13 cellular contexts compared by ENCODE assay signal in genomic region chr21:44618909-44619308, GRCh38. TPM values are rescaled to one million over a fixed set of nuclear protein-coding genes. Genes with fewer than 3 reads are reported as not detected.
DNase-seq lines count a peak whose midpoint lies in the region; TF ChIP-seq lines count a peak whose summit lies in the region.
"Had no signal": no experiment of that assay in that cellular context is flagged by ENCODE, and none has a peak within 500 bp of the region (broad histone marks: within the 10 kb centered on the region; RNA-seq: fewer than 3 reads in every experiment).

No MANE protein-coding gene starts in this region.

- DNase-seq in CD8-positive, alpha-beta memory T cell: peak; percentile 20 to 81 (median 70)
- peak; percentile 51 for DNase-seq in activated CD4-positive, alpha-beta T cell treated with anti-CD3 and anti-CD28 coated beads, Interleukin-2, amount 50 U/mL, for 1 hour
- DNase-seq in activated naive CD8-positive, alpha-beta T cell treated with anti-CD3 and anti-CD28 coated beads, Interleukin-2, amount 50 U/mL, for 16 hours (ENCODE audit: low read depth, low spot score): peak; percentile 21
- peak; percentile 62 for DNase-seq in stimulated activated CD4-positive, alpha-beta T cell treated with anti-CD3 and anti-CD28 coated beads, Interleukin-1b, Interleukin-23, amount 100 ng/mL, for 48 hours
- no peak for DNase-seq in endodermal cell
- no peak for DNase-seq in GM10266 (ENCODE audit: extremely low spot score)
- no peak for DNase-seq in NCI-H1436 (lab: John Stamatoyannopoulos, UW)
- DNase-seq in COLO668 (lab: John Stamatoyannopoulos, UW; ENCODE audit: unreplicated experiment): no peak
- DNase-seq: C1 segment of cervical spinal cord, NCI-H69 had no signal

- H3K4me1 ChIP-seq in CD8-positive, alpha-beta memory T cell (ENCODE audit: insufficient read depth, low read length): peaks cover 47% of the 10 kb centered on the region
- no peaks in the 10 kb centered on the region for H3K4me1 ChIP-seq in endodermal cell (ENCODE audit: control insufficient read depth, insufficient read depth, low read length)
- H3K4me1 ChIP-seq: HAP-1 had no signal

- CTCF ChIA-PET in CD8-positive, alpha-beta memory T cell (lab: Charles Lee): interaction anchor here (0.7 to 3.1 kb wide), 10 partner anchors 11 to 175 kb away, joined by 3 to 14 read pairs (median 4); partner anchors contain the start of genes KRTAP10-10, KRTAP10-5 and KRTAP12-3

- TF ChIP-seq CTCF in endodermal cell (conservative IDR thresholded peaks at IDR 0.05) (no peak), GM10266 (IDR thresholded peaks at IDR 0.05; ENCODE audit: control insufficient read depth, insufficient read depth, low read depth, missing control alignments) (no peak)

- peak overlapping the region; percentile 70 to 95 (median 91) for H3K27ac Mint-ChIP-seq in CD8-positive, alpha-beta memory T cell
- H3K27ac Mint-ChIP-seq in endodermal cell: no peak overlapping the region

- peaks cover 29 to 41% (median 37%) of the 10 kb centered on the region in 5 donors for H3K9me3 Mint-ChIP-seq in CD8-positive, alpha-beta memory T cell
- peaks cover 46% of the 10 kb centered on the region for H3K9me3 Mint-ChIP-seq in endodermal cell

- peaks cover 13 to 40% (median 21%) of the 10 kb centered on the region in 3 donors for H3K36me3 Mint-ChIP-seq in CD8-positive, alpha-beta memory T cell
- H3K36me3 Mint-ChIP-seq in endodermal cell (ENCODE audit: low read depth): no peaks in the 10 kb centered on the region

- POLR2A ChIA-PET in CD8-positive, alpha-beta memory T cell (lab: Charles Lee): interaction anchor here (1.2 to 1.9 kb wide), 2 partner anchors 35 to 39 kb away, joined by 4 to 23 read pairs; partner anchors contain the start of gene KRTAP12-3

- no peaks in the 10 kb centered on the region for H3K27me3 ChIP-seq in CD8-positive, alpha-beta memory T cell (ENCODE audit: insufficient read depth, low read length, poor library complexity, severe bottlenecking)
- no peaks in the 10 kb centered on the region for H3K27me3 ChIP-seq in endodermal cell (ENCODE audit: control insufficient read depth, insufficient read depth, low read length, poor library complexity, severe bottlenecking)

- no peaks in the 10 kb centered on the region for H3K36me3 ChIP-seq in CD8-positive, alpha-beta memory T cell (ENCODE audit: insufficient read depth, low read length)
- no peaks in the 10 kb centered on the region for H3K36me3 ChIP-seq in endodermal cell (ENCODE audit: control insufficient read depth, insufficient read depth, low read length)
- H3K36me3 ChIP-seq: HAP-1 had no signal

- H3K27me3 Mint-ChIP-seq in CD8-positive, alpha-beta memory T cell: peaks cover 0 to 2% of the 10 kb centered on the region in 2 donors
- peaks cover 2% of the 10 kb centered on the region for H3K27me3 Mint-ChIP-seq in endodermal cell (ENCODE audit: insufficient read depth)

- peaks cover 45 to 64% (median 54%) of the 10 kb centered on the region in 3 donors for H3K4me1 Mint-ChIP-seq in CD8-positive, alpha-beta memory T cell
- peaks cover 4% of the 10 kb centered on the region for H3K4me1 Mint-ChIP-seq in endodermal cell

- H3K9ac ChIP-seq in endodermal cell (ENCODE audit: extremely low read depth, low read length, poor library complexity, severe bottlenecking): no peak overlapping the region

- peak overlapping the region; percentile 57 for H3K27ac ChIP-seq in CD8-positive, alpha-beta memory T cell (ENCODE audit: low read depth, low read length)
- no peak overlapping the region for H3K27ac ChIP-seq in endodermal cell (ENCODE audit: low read depth, low read length)

- peaks cover 7% of the 10 kb centered on the region for H3K9me3 ChIP-seq in CD8-positive, alpha-beta memory T cell (ENCODE audit: low read length)
- peaks cover 44% of the 10 kb centered on the region for H3K9me3 ChIP-seq in endodermal cell (ENCODE audit: control insufficient read depth, low read length)
- H3K9me3 ChIP-seq: HAP-1 had no signal

- H3K4me3 Mint-ChIP-seq in CD8-positive, alpha-beta memory T cell: peak overlapping the region; percentile 16 to 86 (median 73)
- H3K4me3 Mint-ChIP-seq in endodermal cell: no peak overlapping the region

- H3K4me3 ChIP-seq in CD8-positive, alpha-beta memory T cell (ENCODE audit: low read length): peak overlapping the region; percentile 5
- H3K4me3 ChIP-seq in endodermal cell (ENCODE audit: low read length): no peak overlapping the region
- H3K4me3 ChIP-seq: HAP-1, skin epidermis had no signal

- WGBS in endodermal cell (ENCODE audit: insufficient coverage in 1 of 2, insufficient read length in 1 of 2), 2 experiments: 95 to 97% methylated on average over 3 of the region's 3 CpGs

RNA-seq across cellular contexts. Expression of gene KRTAP10-8, which starts 7.0 kb away (rescaled TPM):
- total RNA-seq in CD8-positive, alpha-beta memory T cell: not detected
- not detected for polyA plus RNA-seq in CD8-positive, alpha-beta memory T cell
- total RNA-seq in endodermal cell: not detected
- polyA plus RNA-seq in endodermal cell (2013, experiment 1 of 2): not detected
- not detected for polyA plus RNA-seq in endodermal cell (2013, experiment 2 of 2)
- polyA plus RNA-seq: esophagus had no signal

RNA-seq across cellular contexts. Expression of gene KRTAP10-9, which starts 8.0 kb away (rescaled TPM):
- total RNA-seq in CD8-positive, alpha-beta memory T cell: not detected
- polyA plus RNA-seq in CD8-positive, alpha-beta memory T cell: not detected
- not detected for total RNA-seq in endodermal cell
- polyA plus RNA-seq in endodermal cell (2013, experiment 1 of 2): not detected
- not detected for polyA plus RNA-seq in endodermal cell (2013, experiment 2 of 2)
- polyA plus RNA-seq: esophagus had no signal

RNA-seq across cellular contexts. Expression of gene KRTAP10-10, which starts 18.2 kb away (rescaled TPM):
- not detected for total RNA-seq in CD8-positive, alpha-beta memory T cell
- not detected for polyA plus RNA-seq in CD8-positive, alpha-beta memory T cell
- total RNA-seq in endodermal cell: not detected
- not detected for polyA plus RNA-seq in endodermal cell (2013, experiment 1 of 2)
- not detected for polyA plus RNA-seq in endodermal cell (2013, experiment 2 of 2)
- polyA plus RNA-seq: esophagus had no signal

RNA-seq across cellular contexts. Expression of gene KRTAP10-7, which starts 18.5 kb away (rescaled TPM):
- total RNA-seq in CD8-positive, alpha-beta memory T cell: not detected
- not detected for polyA plus RNA-seq in CD8-positive, alpha-beta memory T cell
- not detected for total RNA-seq in endodermal cell
- not detected for polyA plus RNA-seq in endodermal cell (2013, experiment 1 of 2)
- polyA plus RNA-seq in endodermal cell (2013, experiment 2 of 2): not detected
- polyA plus RNA-seq: esophagus had no signal

RNA-seq across cellular contexts. Expression of gene KRTAP10-6, which starts 26.6 kb away (rescaled TPM):
- not detected for total RNA-seq in CD8-positive, alpha-beta memory T cell
- polyA plus RNA-seq in CD8-positive, alpha-beta memory T cell: not detected
- not detected for total RNA-seq in endodermal cell
- polyA plus RNA-seq in endodermal cell (2013, experiment 1 of 2): 0.18 TPM
- polyA plus RNA-seq in endodermal cell (2013, experiment 2 of 2): not detected
- polyA plus RNA-seq: esophagus had no signal

Comparison
In these comparisons a context has a peak if more than half of its experiments do, and no peak if none do; other contexts are left out.
1. DNase-seq: peak in CD8-positive, alpha-beta memory T cell (5 of 5), activated CD4-positive, alpha-beta T cell treated with anti-CD3 and anti-CD28 coated beads, Interleukin-2, amount 50 U/mL, for 1 hour (single experiment), activated naive CD8-positive, alpha-beta T cell treated with anti-CD3 and anti-CD28 coated beads, Interleukin-2, amount 50 U/mL, for 16 hours (single experiment) and stimulated activated CD4-positive, alpha-beta T cell treated with anti-CD3 and anti-CD28 coated beads, Interleukin-1b, Interleukin-23, amount 100 ng/mL, for 48 hours (single experiment); none in endodermal cell (single experiment), GM10266 (single experiment), NCI-H1436 (single experiment) and COLO668 (single experiment).